Comparison of ENCODE assay signal across 8 cellular contexts in the genomic region with DNA sequence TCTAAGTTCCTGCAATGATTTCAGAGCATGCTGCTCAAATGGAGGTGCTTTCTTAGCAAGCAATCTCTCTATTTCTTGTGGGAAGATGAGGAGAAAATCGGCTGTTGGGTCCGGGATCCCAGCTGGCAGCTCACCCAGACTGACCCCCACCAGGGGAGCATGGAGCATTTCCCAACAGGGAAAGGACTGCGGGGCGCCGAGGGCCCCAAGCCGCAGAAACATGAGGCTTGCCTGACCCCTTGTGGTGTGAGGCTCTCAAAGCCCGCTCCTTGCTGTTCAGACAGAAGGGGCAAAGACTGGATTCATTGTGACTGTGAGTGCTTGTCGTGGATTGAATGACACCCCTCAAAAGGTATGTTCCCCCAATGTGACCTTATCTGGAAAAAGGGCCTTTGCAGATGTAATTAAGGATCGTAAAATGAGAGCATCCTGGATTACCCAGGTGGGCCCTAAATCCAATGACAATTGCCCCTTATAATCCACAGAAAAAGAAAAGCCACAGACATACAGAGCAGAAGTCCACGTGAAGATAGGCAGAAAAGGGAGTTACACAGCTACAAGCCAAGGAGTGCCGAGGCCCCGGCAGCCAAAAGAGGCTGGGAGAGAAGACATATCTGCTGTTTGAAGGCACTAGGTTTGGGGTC.
DNase-seq lines count a peak whose midpoint lies in the region; ATAC-seq and TF ChIP-seq lines count a peak whose summit lies in the region.

No MANE protein-coding gene starts in this region.

- no peaks in the 10 kb centered on the region for H3K9me3 Mint-ChIP-seq in CD8-positive, alpha-beta T cell

- H3K4me1 Mint-ChIP-seq in CD8-positive, alpha-beta T cell (ENCODE audit: low read depth) = no peaks in the 10 kb centered on the region

- H3K9me3 ChIP-seq in CD8-positive, alpha-beta T cell (ENCODE audit: low read length) = no peaks in the 10 kb centered on the region

- intact Hi-C loops in CD8-positive, alpha-beta T cell (cut with DNase I, micrococcal nuclease) = loop anchor here in 1 of 2 experiments (5.0 kb wide), 1 partner anchor 938 kb away; no protein-coding TSS in a partner anchor

- CTCF ChIA-PET in CD8-positive, alpha-beta T cell (lab: Charles Lee) = interaction anchor here (2.5 kb wide), 1 partner anchor 594 kb away, joined by 9 read pairs; no protein-coding TSS in a partner anchor

- no peaks in the 10 kb centered on the region for H3K4me1 ChIP-seq in CD8-positive, alpha-beta T cell (ENCODE audit: insufficient read depth, low read length)

- H3K4me3 ChIP-seq in kidney epithelial cell (ENCODE audit: low read depth, low read length) = no peak overlapping the region
- no peak overlapping the region for H3K4me3 ChIP-seq in CD8-positive, alpha-beta T cell (ENCODE audit: low read depth, low read length)

- H3K27me3 Mint-ChIP-seq in CD8-positive, alpha-beta T cell (ENCODE audit: low read depth) = peaks cover 12% of the 10 kb centered on the region

- no peak overlapping the region for H3K27ac ChIP-seq in CD8-positive, alpha-beta T cell (ENCODE audit: low read depth, low read length)

- H3K4me3 Mint-ChIP-seq in CD8-positive, alpha-beta T cell = no peak overlapping the region

- TF ChIP-seq CTCF in kidney epithelial cell (IDR thresholded peaks at IDR 0.05; ENCODE audit: insufficient read depth, low read length, poor library complexity, severe bottlenecking) = peak; percentile 68
- TF ChIP-seq CTCF in CD8-positive, alpha-beta T cell (IDR thresholded peaks at IDR 0.05) = no peak

- POLR2A ChIA-PET in CD8-positive, alpha-beta T cell (lab: Charles Lee) = no interaction called here

- ATAC-seq in GM18909 (IDR thresholded peaks at IDR 0.05; ENCODE audit: poor library complexity, unreplicated experiment) (no peak), HG03442 (IDR thresholded peaks at IDR 0.05; ENCODE audit: unreplicated experiment) (no peak)
- ATAC-seq in CD8-positive, alpha-beta T cell = no peak

- H3K27ac Mint-ChIP-seq in CD8-positive, alpha-beta T cell = no peak overlapping the region

- no peaks in the 10 kb centered on the region for H3K36me3 ChIP-seq in kidney epithelial cell (ENCODE audit: control insufficient read depth, insufficient read depth, low read length)
- H3K36me3 ChIP-seq in CD8-positive, alpha-beta T cell (ENCODE audit: insufficient read depth, low read length) = no peaks in the 10 kb centered on the region

- H3K36me3 Mint-ChIP-seq in CD8-positive, alpha-beta T cell = no peaks in the 10 kb centered on the region

- H3K27me3 ChIP-seq in kidney epithelial cell (ENCODE audit: control insufficient read depth, insufficient read depth, low read length) = peaks cover 2% of the 10 kb centered on the region
- no peaks in the 10 kb centered on the region for H3K27me3 ChIP-seq in CD8-positive, alpha-beta T cell (ENCODE audit: insufficient read depth, low read length)

- peak; percentile 2 for DNase-seq in stimulated activated CD4-positive, alpha-beta T cell treated with anti-CD3 and anti-CD28 coated beads, Interleukin-1b, Interleukin-23, amount 100 ng/mL, for 48 hours
- DNase-seq in stimulated activated CD4-positive, alpha-beta T cell treated with anti-CD3 and anti-CD28 coated beads, Interleukin-12 subunit alpha, Interleukin-12 subunit beta, amount 100 ng/mL, for 4 hours = no peak
- DNase-seq in NCI-H1105 treated with DMSO at 0.1 percent for 48 hours (lab: John Stamatoyannopoulos, UW) = peak; percentile 43
- peak in 30 of 56 donors; percentile 2 to 51 (median 10) for DNase-seq in amygdala (lab: John Stamatoyannopoulos, UW)
- DNase-seq in kidney epithelial cell (ENCODE audit: low read depth) = no peak
- no peak for DNase-seq in CD8-positive, alpha-beta T cell

Comparison
In these comparisons a context has a peak if more than half of its experiments do, and no peak if none do; other contexts are left out.
1. DNase-seq: peak in stimulated activated CD4-positive, alpha-beta T cell treated with anti-CD3 and anti-CD28 coated beads, Interleukin-1b, Interleukin-23, amount 100 ng/mL, for 48 hours (single experiment), NCI-H1105 treated with DMSO at 0.1 percent for 48 hours (single experiment) and amygdala (30 of 56); none in stimulated activated CD4-positive, alpha-beta T cell treated with anti-CD3 and anti-CD28 coated beads, Interleukin-12 subunit alpha, Interleukin-12 subunit beta, amount 100 ng/mL, for 4 hours (single experiment), kidney epithelial cell (single experiment) and CD8-positive, alpha-beta T cell (0 of 7).